ENCODE assay signal across 8 cellular contexts in genomic region chr6:26322645-26323482, GRCh38. TPM values are rescaled to one million over a fixed set of nuclear protein-coding genes. Genes with fewer than 3 reads are reported as not detected.
DNase-seq lines count a peak whose midpoint lies in the region; ATAC-seq and TF ChIP-seq lines count a peak whose summit lies in the region.

No MANE protein-coding gene starts in this region.

- H3K79me2 ChIP-seq in OCI-LY3 (ENCODE audit: low read length) = no peaks in the 10 kb centered on the region

- peak overlapping the region; percentile 90 for H3K4me3 Mint-ChIP-seq in activated T-helper 17 cell treated with anti-CD3 and anti-CD28 coated beads, Interleukin-2, amount 50 U/mL, for 72 hours

- peaks cover 26% of the 10 kb centered on the region for H3K36me3 Mint-ChIP-seq in activated T-helper 17 cell treated with anti-CD3 and anti-CD28 coated beads, Interleukin-2, amount 50 U/mL, for 72 hours (ENCODE audit: low read depth)

- H3K27ac ChIP-seq in HUES48 (ENCODE audit: low read depth, low read length) (peak overlapping the region; percentile 21), OCI-LY3 (ENCODE audit: low read length) (peak overlapping the region; percentile 67), neutrophil (no peak overlapping the region)

- peaks cover 10% of the 10 kb centered on the region for H3K27me3 ChIP-seq in HUES48 (ENCODE audit: control insufficient read depth, insufficient read depth, low read length)
- no peaks in the 10 kb centered on the region for H3K27me3 ChIP-seq in OCI-LY3 (ENCODE audit: low read depth, low read length)
- H3K27me3 ChIP-seq in neutrophil = peaks cover 99% of the 10 kb centered on the region

- H3K9me3 ChIP-seq in HUES48 (ENCODE audit: control insufficient read depth, insufficient read depth, low read length) = no peaks in the 10 kb centered on the region
- H3K9me3 ChIP-seq in OCI-LY3 (ENCODE audit: insufficient read depth, low read length) = no peaks in the 10 kb centered on the region
- H3K9me3 ChIP-seq in neutrophil = no peaks in the 10 kb centered on the region

- H3K36me3 ChIP-seq in HUES48 (ENCODE audit: control insufficient read depth, insufficient read depth, low read length) (no peaks in the 10 kb centered on the region), OCI-LY3 (replicated peaks; ENCODE audit: low read depth, low read length) (no peaks in the 10 kb centered on the region), neutrophil (no peaks in the 10 kb centered on the region)

- H3K4me1 Mint-ChIP-seq in activated T-helper 17 cell treated with anti-CD3 and anti-CD28 coated beads, Interleukin-2, amount 50 U/mL, for 72 hours = peaks cover 16% of the 10 kb centered on the region

- peak; percentile 75 for ATAC-seq in activated T-helper 17 cell treated with anti-CD3 and anti-CD28 coated beads, Interleukin-2, amount 50 U/mL, for 72 hours (replicated peaks)
- no peak for ATAC-seq in HG03097 (IDR thresholded peaks at IDR 0.05; ENCODE audit: low FRiP score, unreplicated experiment)

- peak overlapping the region; percentile 93 for H3K27ac Mint-ChIP-seq in activated T-helper 17 cell treated with anti-CD3 and anti-CD28 coated beads, Interleukin-2, amount 50 U/mL, for 72 hours

- H3K4me1 ChIP-seq in HUES48 (ENCODE audit: control insufficient read depth, insufficient read depth, low read length) (peaks cover 6% of the 10 kb centered on the region; the same call in 1 of the 2 replicates), OCI-LY3 (ENCODE audit: low read length) (peaks cover 18% of the 10 kb centered on the region), neutrophil (ENCODE audit: control insufficient read depth in 1 of 2, insufficient read depth in 1 of 2, low read depth in 1 of 2, low read length in 1 of 2) (peaks cover 9 to 18% of the 10 kb centered on the region in 2 experiments)

- H3K9ac ChIP-seq in HUES48 (ENCODE audit: low read depth, low read length) (peak overlapping the region; percentile 19; the same call in 1 of the 2 replicates), OCI-LY3 (ENCODE audit: low read length) (peak overlapping the region; percentile 63)

- peaks cover 4% of the 10 kb centered on the region for H3K9me3 Mint-ChIP-seq in activated T-helper 17 cell treated with anti-CD3 and anti-CD28 coated beads, Interleukin-2, amount 50 U/mL, for 72 hours

- peak overlapping the region; percentile 87 for H3K4me2 ChIP-seq in OCI-LY3 (ENCODE audit: low read length)

- H3K4me3 ChIP-seq in HUES48 (ENCODE audit: low read depth, low read length) = peak overlapping the region; percentile 90
- peak overlapping the region; percentile 82 for H3K4me3 ChIP-seq in OCI-LY3 (ENCODE audit: low read length)
- H3K4me3 ChIP-seq in foreskin fibroblast (ENCODE audit: low read depth in 1 of 2, low read length in 2 of 2) = peak overlapping the region; percentile 59 to 78
- H3K4me3 ChIP-seq in neutrophil (ENCODE audit: low read depth in 1 of 2, low read length in 1 of 2) = peak overlapping the region; percentile 46 to 49

- TF ChIP-seq CTCF in OCI-LY3 (IDR thresholded peaks at IDR 0.05; ENCODE audit: low read depth, low read length) (no peak), foreskin fibroblast (IDR thresholded peaks at IDR 0.05; ENCODE audit: low read depth, low read length) (no peak), neutrophil (IDR thresholded peaks at IDR 0.05) (no peak)

- DNase-seq in activated CD4-positive, alpha-beta T cell treated with anti-CD3 and anti-CD28 coated beads for 24 hours (ENCODE audit: low read depth in 2 of 2) = peak; percentile 52 to 86
- DNase-seq in activated CD4-positive, alpha-beta T cell treated with anti-CD3 and anti-CD28 coated beads for 1 hour = no peak
- peak; percentile 82 to 93 for DNase-seq in foreskin fibroblast

- no peaks in the 10 kb centered on the region for H4K20me1 ChIP-seq in OCI-LY3 (ENCODE audit: insufficient read depth, low read length)

- peaks cover 5% of the 10 kb centered on the region for H3K27me3 Mint-ChIP-seq in activated T-helper 17 cell treated with anti-CD3 and anti-CD28 coated beads, Interleukin-2, amount 50 U/mL, for 72 hours

- H2AFZ ChIP-seq in OCI-LY3 (ENCODE audit: low read depth, low read length) = peak overlapping the region; percentile 70

RNA-seq across cellular contexts. Expression of gene BTN3A2, which starts 42.1 kb away (rescaled TPM):
- total RNA-seq in activated T-helper 17 cell treated with anti-CD3 and anti-CD28 coated beads, Interleukin-2, amount 50 U/mL, for 72 hours = 100 to 1,000 TPM in 1 of 2 donors, 10 to 100 TPM in 1; 70.5 to 134 TPM
